In the genomic region with DNA sequence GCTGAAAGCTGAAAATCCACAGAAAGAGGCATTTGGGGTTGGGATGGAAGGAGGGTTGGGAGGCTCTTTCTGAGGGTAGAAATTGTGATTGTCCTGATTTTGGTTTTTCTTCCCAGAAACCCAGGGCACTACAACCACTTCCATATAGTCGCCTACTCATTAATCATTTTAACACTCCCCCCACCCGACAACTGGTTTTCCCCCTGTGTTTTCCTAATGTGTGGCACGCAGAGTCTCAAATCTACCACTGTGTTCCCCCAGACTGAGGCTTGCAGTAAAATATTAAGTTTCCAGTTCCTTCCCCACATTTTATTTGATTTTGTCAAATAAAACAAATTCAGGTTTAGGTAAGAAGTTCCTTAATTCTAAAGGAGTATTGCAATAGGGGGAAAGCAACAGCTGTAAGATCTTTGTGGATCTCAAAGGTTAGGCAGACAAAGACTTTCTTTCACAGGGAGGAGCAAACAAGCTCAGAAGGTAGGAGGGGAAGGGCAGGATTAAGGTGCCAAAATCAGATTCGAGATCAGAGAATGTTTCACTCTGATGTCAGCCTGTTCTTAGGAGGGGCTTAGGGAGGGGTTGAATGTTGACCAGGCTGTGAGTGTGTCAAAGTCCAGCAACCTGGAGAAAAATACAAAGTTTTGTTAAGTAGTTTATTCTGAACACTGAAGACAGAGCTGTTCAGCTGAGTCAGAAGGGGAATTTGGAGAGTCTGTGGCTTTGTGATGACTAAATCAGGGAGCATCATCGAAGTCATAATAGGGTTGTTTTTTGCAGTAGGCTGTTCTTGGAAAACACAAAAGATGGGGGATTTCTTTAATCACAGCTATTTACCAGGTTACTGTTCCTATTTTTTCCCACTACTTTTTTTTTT, we compare ENCODE assay signal across 8 cellular contexts. TPM values are rescaled to one million over a fixed set of nuclear protein-coding genes. Genes with fewer than 3 reads are reported as not detected.
DNase-seq lines count a peak whose midpoint lies in the region; ATAC-seq and TF ChIP-seq lines count a peak whose summit lies in the region.

No MANE protein-coding gene starts in this region.

- DNase-seq in left colon (no peak), tibial artery (no peak), D341Med (ENCODE audit: low spot score) (no peak), ureter (ENCODE audit: low spot score) (no peak)

- H3K27me3 ChIP-seq in HUES64 (ENCODE audit: insufficient read depth, low read length) (no peaks in the 10 kb centered on the region), tibial artery (no peaks in the 10 kb centered on the region)

- H3K4me1 Mint-ChIP-seq in activated naive CD4-positive, alpha-beta T cell treated with anti-CD3 and anti-CD28 coated beads, Interleukin-2, amount 50 U/mL, for 24 hours: peaks cover 80% of the 10 kb centered on the region

- H3K4me3 Mint-ChIP-seq in activated naive CD4-positive, alpha-beta T cell treated with anti-CD3 and anti-CD28 coated beads, Interleukin-2, amount 50 U/mL, for 24 hours: peak overlapping the region; percentile 97

- no peaks in the 10 kb centered on the region for H3K27me3 Mint-ChIP-seq in activated naive CD4-positive, alpha-beta T cell treated with anti-CD3 and anti-CD28 coated beads, Interleukin-2, amount 50 U/mL, for 24 hours

- no peaks in the 10 kb centered on the region for H3K9me3 Mint-ChIP-seq in activated naive CD4-positive, alpha-beta T cell treated with anti-CD3 and anti-CD28 coated beads, Interleukin-2, amount 50 U/mL, for 24 hours

- peak overlapping the region; percentile 14; the same call in 1 of the 2 replicates for H3K9ac ChIP-seq in HUES64 (ENCODE audit: low read depth, low read length)

- intact Hi-C loops in left colon (cut with DNase I, micrococcal nuclease) (no loop called here), tibial artery (cut with DNase I; ENCODE audit: low total_unique reads) (loop anchor here (10.0 kb wide), 2 partner anchors 422 to 892 kb away; a partner anchor contains a TSS)

- H3K9me3 ChIP-seq in HUES64 (ENCODE audit: insufficient read depth, low read depth, low read length) (no peaks in the 10 kb centered on the region), tibial artery (no peaks in the 10 kb centered on the region)

- H3K36me3 ChIP-seq in HUES64 (ENCODE audit: insufficient read depth, low read length): peaks cover 11% of the 10 kb centered on the region
- peaks cover 0 to 7% (median 0%) of the 10 kb centered on the region in 3 donors for H3K36me3 ChIP-seq in tibial artery

- peak overlapping the region; percentile 99 for H3K27ac Mint-ChIP-seq in activated naive CD4-positive, alpha-beta T cell treated with anti-CD3 and anti-CD28 coated beads, Interleukin-2, amount 50 U/mL, for 24 hours

- peaks cover 59% of the 10 kb centered on the region for H3K36me3 Mint-ChIP-seq in activated naive CD4-positive, alpha-beta T cell treated with anti-CD3 and anti-CD28 coated beads, Interleukin-2, amount 50 U/mL, for 24 hours

- H3K4me3 ChIP-seq in GM08714 (ENCODE audit: low read length): peak overlapping the region; percentile 87
- no peak overlapping the region for H3K4me3 ChIP-seq in HUES64 (ENCODE audit: low read length)
- no peak overlapping the region for H3K4me3 ChIP-seq in tibial artery

- ATAC-seq in GM21619 (IDR thresholded peaks at IDR 0.05; ENCODE audit: unreplicated experiment) (peak; percentile 58), left colon (peak; percentile 29)

- peaks cover 38% of the 10 kb centered on the region for H3K4me1 ChIP-seq in HUES64 (ENCODE audit: insufficient read depth, low read length)
- peaks cover 0 to 73% (median 43%) of the 10 kb centered on the region in 4 donors for H3K4me1 ChIP-seq in tibial artery

- 86% methylated on average over 5 of the region's 5 CpGs for WGBS in HUES64

- no peak for TF ChIP-seq CTCF in tibial artery (IDR thresholded peaks at IDR 0.05)

- H3K27ac ChIP-seq in HUES64 (ENCODE audit: low read depth, low read length) (no peak overlapping the region; the same call in 1 of the 2 replicates), tibial artery (peak overlapping the region; percentile 35 to 36)

RNA-seq across cellular contexts. Expression of a gene that starts 3.6 kb away (rescaled TPM):
- 13.8 TPM for polyA plus RNA-seq in HUES64 (2013, experiment 1 of 2)
- 13.2 TPM for polyA plus RNA-seq in HUES64 (2013, experiment 2 of 2)
- total RNA-seq in left colon (10 to 100 TPM; 10.6 to 12.4 TPM), ureter (18.5 TPM)
